Comparison of ENCODE assay signal across 14 cellular contexts in the genomic region with DNA sequence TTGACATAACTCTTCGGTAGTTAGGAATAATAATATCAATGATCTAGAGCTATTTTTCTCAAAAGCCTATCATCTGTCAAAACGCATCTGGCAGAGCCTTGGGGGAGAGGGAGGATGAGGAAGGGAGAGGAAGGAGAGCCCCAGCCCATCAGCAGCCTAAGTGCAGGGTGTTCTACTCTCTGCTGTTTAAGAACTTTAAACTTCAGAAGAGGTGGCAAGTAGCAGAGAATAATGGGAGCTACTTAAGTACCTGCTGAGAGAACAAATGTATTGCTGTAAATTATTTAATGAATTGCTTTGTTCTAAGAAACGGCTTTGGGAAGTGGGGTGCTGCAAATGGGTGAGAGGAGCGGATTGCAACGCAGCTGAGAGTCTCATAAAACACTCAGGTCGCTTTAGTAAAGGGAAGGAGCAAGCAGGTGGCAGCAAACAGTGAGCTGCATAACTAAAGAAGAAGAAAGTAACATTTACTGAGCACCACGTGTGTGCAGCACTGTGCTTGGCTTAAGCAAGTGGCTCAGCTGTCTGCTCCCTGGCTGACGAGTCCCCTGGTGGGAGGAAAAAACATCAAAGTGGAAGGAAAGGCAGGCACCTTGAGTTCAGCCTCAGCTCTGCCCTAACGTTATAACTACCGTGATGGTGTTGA. TPM values are rescaled to one million over a fixed set of nuclear protein-coding genes. Genes with fewer than 3 reads are reported as not detected.
DNase-seq lines count a peak whose midpoint lies in the region; ATAC-seq and TF ChIP-seq lines count a peak whose summit lies in the region.
"Had no signal": no experiment of that assay in that cellular context is flagged by ENCODE, and none has a peak within 500 bp of the region (broad histone marks: within the 10 kb centered on the region; RNA-seq: fewer than 3 reads in every experiment).

No MANE protein-coding gene starts in this region.

- CTCF ChIA-PET in HEK293 (lab: Yijun Ruan, JAX): interaction anchor here (0.6 kb wide), 1 partner anchor 29 kb away, joined by 3 read pairs; no protein-coding TSS in a partner anchor

- no peaks in the 10 kb centered on the region for H3K9me3 ChIP-seq in HEK293 (ENCODE audit: control insufficient read depth, insufficient read depth, low read depth, low read length)
- H3K9me3 ChIP-seq in sigmoid colon: no peaks in the 10 kb centered on the region
- no peaks in the 10 kb centered on the region for H3K9me3 ChIP-seq in psoas muscle
- H3K9me3 ChIP-seq: uterus had no signal

- no peak overlapping the region for H3K4me3 ChIP-seq in HEK293 (ENCODE audit: low read depth, low read length)
- no peak overlapping the region for H3K4me3 ChIP-seq in epithelial cell of proximal tubule (ENCODE audit: low read depth, low read length)
- no peak overlapping the region for H3K4me3 ChIP-seq in sigmoid colon
- H3K4me3 ChIP-seq in psoas muscle: no peak overlapping the region
- H3K4me3 ChIP-seq: uterus had no signal

- H3K4me1 ChIP-seq in HEK293 (ENCODE audit: control insufficient read depth, insufficient read depth, low read length) (no peaks in the 10 kb centered on the region), sigmoid colon (no peaks in the 10 kb centered on the region), psoas muscle (no peaks in the 10 kb centered on the region)
- H3K4me1 ChIP-seq: uterus had no signal

- TF ChIP-seq POLR2A in sigmoid colon (IDR thresholded peaks at IDR 0.05): no peak

- POLR2A ChIA-PET in HEK293 (lab: Yijun Ruan, JAX): interaction anchor here (0.6 kb wide), 1 partner anchor 9 kb away, joined by 5 read pairs; no protein-coding TSS in a partner anchor

- H3K27ac ChIP-seq in HEK293 (ENCODE audit: extremely low read depth, low read depth, low read length) (no peak overlapping the region), sigmoid colon (no peak overlapping the region), psoas muscle (no peak overlapping the region)
- H3K27ac ChIP-seq: uterus had no signal

- no peaks in the 10 kb centered on the region for H3K36me3 ChIP-seq in HEK293 (ENCODE audit: control insufficient read depth in 2 of 2, insufficient read depth in 1 of 2, low read length in 2 of 2)
- no peaks in the 10 kb centered on the region for H3K36me3 ChIP-seq in sigmoid colon
- no peaks in the 10 kb centered on the region for H3K36me3 ChIP-seq in psoas muscle (ENCODE audit: insufficient read depth in 1 of 2, low read depth in 1 of 2)
- H3K36me3 ChIP-seq: uterus had no signal

- no peak for ATAC-seq in psoas muscle
- ATAC-seq: SK-N-SH treated with all-trans-retinoic acid at 6 μM for 48 hours had no signal

- TF ChIP-seq EP300 in sigmoid colon (IDR thresholded peaks at IDR 0.05): no peak

- 29 to 33% methylated on average over 10 of the region's 10 CpGs for WGBS in sigmoid colon, 2 donors
- 19 to 22% (median 20%) methylated on average over 10 of the region's 10 CpGs for WGBS in psoas muscle, 3 donors

- intact Hi-C loops in sigmoid colon (cut with DNase I): no loop called here
- intact Hi-C loops in psoas muscle (cut with DNase I): no loop called here

- TF ChIP-seq CTCF in HEK293 (tag by site-specific recombination; IDR thresholded peaks at IDR 0.05) (no peak), epithelial cell of proximal tubule (conservative IDR thresholded peaks at IDR 0.05; ENCODE audit: low read depth, low read length) (peak; percentile 12), sigmoid colon (IDR thresholded peaks at IDR 0.05) (no peak), psoas muscle (IDR thresholded peaks at IDR 0.05) (no peak)

- no peaks in the 10 kb centered on the region for H3K27me3 ChIP-seq in sigmoid colon
- H3K27me3 ChIP-seq in psoas muscle (ENCODE audit: insufficient read depth in 3 of 3, low read length in 2 of 3): peaks cover 0 to 23% (median 1%) of the 10 kb centered on the region in 3 donors
- H3K27me3 ChIP-seq: uterus had no signal

- peak; percentile 48 for DNase-seq in activated CD8-positive, alpha-beta memory T cell treated with anti-CD3 and anti-CD28 coated beads, Interleukin-2, amount 50 U/mL, for 48 hours
- no peak for DNase-seq in activated CD8-positive, alpha-beta memory T cell treated with anti-CD3 and anti-CD28 coated beads for 24 hours
- DNase-seq in epithelial cell of proximal tubule (ENCODE audit: low read depth) (no peak), retina (peak; percentile 31), sigmoid colon (no peak), psoas muscle (no peak), AG08395 (ENCODE audit: low spot score) (no peak)
- DNase-seq: COR-L47; NCI-H2107; stimulated activated CD4-positive, alpha-beta T cell treated with anti-CD3 and anti-CD28 coated beads, Interleukin-12 subunit alpha, Interleukin-12 subunit beta, amount 100 ng/mL, for 4 hours; uterus had no signal

TF ChIP-seq in HEK293, 187 proteins besides CTCF, POLR2A, EP300 and RAD21:
- TF ChIP-seq TCF7L2 (IDR thresholded peaks at IDR 0.05; ENCODE audit: borderline replicate concordance, low read depth, low read length): no peak
- TF ChIP-seq, protein P1, sequence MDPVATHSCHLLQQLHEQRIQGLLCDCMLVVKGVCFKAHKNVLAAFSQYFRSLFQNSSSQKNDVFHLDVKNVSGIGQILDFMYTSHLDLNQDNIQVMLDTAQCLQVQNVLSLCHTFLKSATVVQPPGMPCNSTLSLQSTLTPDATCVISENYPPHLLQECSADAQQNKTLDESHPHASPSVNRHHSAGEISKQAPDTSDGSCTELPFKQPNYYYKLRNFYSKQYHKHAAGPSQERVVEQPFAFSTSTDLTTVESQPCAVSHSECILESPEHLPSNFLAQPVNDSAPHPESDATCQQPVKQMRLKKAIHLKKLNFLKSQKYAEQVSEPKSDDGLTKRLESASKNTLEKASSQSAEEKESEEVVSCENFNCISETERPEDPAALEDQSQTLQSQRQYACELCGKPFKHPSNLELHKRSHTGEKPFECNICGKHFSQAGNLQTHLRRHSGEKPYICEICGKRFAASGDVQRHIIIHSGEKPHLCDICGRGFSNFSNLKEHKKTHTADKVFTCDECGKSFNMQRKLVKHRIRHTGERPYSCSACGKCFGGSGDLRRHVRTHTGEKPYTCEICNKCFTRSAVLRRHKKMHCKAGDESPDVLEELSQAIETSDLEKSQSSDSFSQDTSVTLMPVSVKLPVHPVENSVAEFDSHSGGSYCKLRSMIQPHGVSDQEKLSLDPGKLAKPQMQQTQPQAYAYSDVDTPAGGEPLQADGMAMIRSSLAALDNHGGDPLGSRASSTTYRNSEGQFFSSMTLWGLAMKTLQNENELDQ (tag by site-specific recombination; IDR thresholded peaks at IDR 0.05; ENCODE audit: low read depth): no peak
- TF ChIP-seq, protein P2, sequence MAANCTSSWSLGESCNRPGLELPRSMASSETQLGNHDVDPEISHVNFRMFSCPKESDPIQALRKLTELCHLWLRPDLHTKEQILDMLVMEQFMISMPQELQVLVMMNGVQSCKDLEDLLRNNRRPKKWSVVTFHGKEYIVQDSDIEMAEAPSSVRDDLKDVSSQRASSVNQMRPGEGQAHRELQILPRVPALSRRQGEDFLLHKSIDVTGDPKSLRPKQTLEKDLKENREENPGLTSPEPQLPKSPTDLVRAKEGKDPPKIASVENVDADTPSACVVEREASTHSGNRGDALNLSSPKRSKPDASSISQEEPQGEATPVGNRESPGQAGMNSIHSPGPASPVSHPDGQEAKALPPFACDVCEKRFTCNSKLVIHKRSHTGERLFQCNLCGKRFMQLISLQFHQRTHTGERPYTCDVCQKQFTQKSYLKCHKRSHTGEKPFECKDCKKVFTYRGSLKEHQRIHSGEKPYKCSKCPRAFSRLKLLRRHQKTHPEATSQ (tag by site-specific recombination; IDR thresholded peaks at IDR 0.05): no peak
- TF ChIP-seq, protein P3, sequence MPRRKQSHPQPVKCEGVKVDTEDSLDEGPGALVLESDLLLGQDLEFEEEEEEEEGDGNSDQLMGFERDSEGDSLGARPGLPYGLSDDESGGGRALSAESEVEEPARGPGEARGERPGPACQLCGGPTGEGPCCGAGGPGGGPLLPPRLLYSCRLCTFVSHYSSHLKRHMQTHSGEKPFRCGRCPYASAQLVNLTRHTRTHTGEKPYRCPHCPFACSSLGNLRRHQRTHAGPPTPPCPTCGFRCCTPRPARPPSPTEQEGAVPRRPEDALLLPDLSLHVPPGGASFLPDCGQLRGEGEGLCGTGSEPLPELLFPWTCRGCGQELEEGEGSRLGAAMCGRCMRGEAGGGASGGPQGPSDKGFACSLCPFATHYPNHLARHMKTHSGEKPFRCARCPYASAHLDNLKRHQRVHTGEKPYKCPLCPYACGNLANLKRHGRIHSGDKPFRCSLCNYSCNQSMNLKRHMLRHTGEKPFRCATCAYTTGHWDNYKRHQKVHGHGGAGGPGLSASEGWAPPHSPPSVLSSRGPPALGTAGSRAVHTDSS (tag by site-specific recombination; IDR thresholded peaks at IDR 0.05): 0 out of 2 replicates have a peak, but pooled peaks have one; percentile 20

RNA-seq across cellular contexts. Expression of a gene that starts 26.3 kb away (rescaled TPM):
- total RNA-seq in epithelial cell of proximal tubule (1.7 and 8.3 TPM in 2 replicates), sigmoid colon (10 to 100 TPM in 1 of 4 donors, 1 to 10 TPM in 3; 1.6 to 10.0 (median 7.6) TPM), psoas muscle (10 to 100 TPM in 2 of 4 donors, 1 to 10 TPM in 2; 6.8 to 27.0 (median 12.9) TPM)
- polyA plus RNA-seq in sigmoid colon (1 to 10 TPM in 2 of 3 donors, under 1 TPM in 1; 0.69 to 3.4 (median 1.2) TPM), psoas muscle (10 to 100 TPM in 1 of 3 donors, 1 to 10 TPM in 2; 4.6 to 15.6 (median 9.0) TPM)
- polyA plus RNA-seq: IgD-negative memory B cell had no signal

Comparison
In these comparisons a context has a peak if more than half of its experiments do, and no peak if none do; other contexts are left out.
1. DNase-seq: peak in activated CD8-positive, alpha-beta memory T cell treated with anti-CD3 and anti-CD28 coated beads, Interleukin-2, amount 50 U/mL, for 48 hours (single experiment) and retina (single experiment); none in activated CD8-positive, alpha-beta memory T cell treated with anti-CD3 and anti-CD28 coated beads for 24 hours (single experiment), epithelial cell of proximal tubule (single experiment), sigmoid colon (single experiment), psoas muscle (0 of 2) and AG08395 (single experiment).